ENCODE assay signal across 35 cellular contexts in the genomic region with DNA sequence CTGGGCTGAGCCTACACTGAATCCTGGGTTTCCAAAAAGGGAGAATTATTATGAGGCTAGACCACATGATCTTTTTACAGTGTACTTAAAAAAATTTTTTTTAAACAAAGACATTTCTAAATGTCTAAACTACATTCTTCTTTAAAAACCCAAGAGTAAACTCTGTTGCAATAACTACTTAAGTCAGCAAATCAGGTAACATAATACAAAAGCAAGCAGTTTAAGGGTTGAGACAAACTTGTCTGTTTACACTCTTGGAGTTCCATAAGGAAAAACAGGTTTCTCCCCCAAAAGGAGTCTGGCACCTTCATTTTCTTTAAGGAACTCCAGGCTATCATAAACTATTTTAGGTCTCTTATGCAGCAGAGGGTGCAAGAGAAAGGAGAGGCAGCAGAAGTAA. TPM values are rescaled to one million over a fixed set of nuclear protein-coding genes. Genes with fewer than 3 reads are reported as not detected.
DNase-seq lines count a peak whose midpoint lies in the region; ATAC-seq, FAIRE-seq and TF ChIP-seq lines count a peak whose summit lies in the region.
"Had no signal": no experiment of that assay in that cellular context is flagged by ENCODE, and none has a peak within 500 bp of the region (broad histone marks: within the 10 kb centered on the region; RNA-seq: fewer than 3 reads in every experiment).

No MANE protein-coding gene starts in this region.

- H3K9me3 Mint-ChIP-seq in activated CD4-positive, alpha-beta T cell treated with anti-CD3 and anti-CD28 coated beads for 36 hours (ENCODE audit: low read depth): no peaks in the 10 kb centered on the region
- H3K9me3 Mint-ChIP-seq: natural killer cell; stimulated activated effector memory CD8-positive, alpha-beta T cell treated with anti-CD3 and anti-CD28 coated beads, Interleukin-12 subunit alpha, Interleukin-12 subunit beta, amount 100 ng/mL, for 72 hours had no signal

- H3K27me3 ChIP-seq in PC-3 (ENCODE audit: low read length) (no peaks in the 10 kb centered on the region), H1 (replicated peaks in 1 of 4; ENCODE audit: control insufficient read depth in 3 of 4, extremely low read depth in 1 of 4, insufficient read depth in 3 of 4, low read length in 3 of 4) (no peaks in the 10 kb centered on the region), muscle layer of colon (ENCODE audit: control insufficient read depth in 1 of 2, insufficient read depth in 2 of 2, low read length in 2 of 2) (no peaks in the 10 kb centered on the region)
- H3K27me3 ChIP-seq: BLaER1, heart right ventricle, MG63, SJSA1 had no signal

- DNase-seq in H4 (ENCODE audit: low spot score): peak; percentile 41
- DNase-seq in PC-3: peak; percentile 49
- DNase-seq in H1 (ENCODE audit: low read depth in 1 of 2, low spot score in 2 of 2): no peak
- DNase-seq in NCI-H524 treated with DMSO at 0.1 percent for 48 hours (lab: John Stamatoyannopoulos, UW): no peak
- DNase-seq in activated CD4-positive, alpha-beta T cell treated with anti-CD3 and anti-CD28 coated beads for 36 hours: no peak
- DNase-seq in NAMALWA (ENCODE audit: low spot score): no peak
- DNase-seq: activated CD4-positive, alpha-beta T cell treated with anti-CD3 and anti-CD28 coated beads, Interleukin-2, amount 50 U/mL, for 4 hours; activated CD8-positive, alpha-beta memory T cell treated with anti-CD3 and anti-CD28 coated beads, Interleukin-2, amount 10 ng/mL, durations not matched to agents 7 days and 5 days; activated gamma-delta T cell treated with Interleukin-2 at 50 U/mL for 16 hours; activated naive CD8-positive, alpha-beta T cell treated with anti-CD3 and anti-CD28 coated beads, Interleukin-2, amount 50 U/mL, for 24 hours; activated T-cell treated with anti-CD3 and anti-CD28 coated beads, Interleukin-2, amount 50 U/mL, for 4 hours; central memory CD4-positive, alpha-beta T cell; DMS153; effector memory CD8-positive, alpha-beta T cell; foreskin melanocyte; heart right ventricle; KG1; kidney; MG63; natural killer cell; NCI-H2029; NCI-H526 treated with DMSO at 0.1 percent for 48 hours; stimulated activated CD4-positive, alpha-beta T cell treated with anti-CD3 and anti-CD28 coated beads, Interleukin-15, amount 100 ng/mL, for 24 hours; trophoblast cell had no signal

- H3K9me3 ChIP-seq in PC-3 (ENCODE audit: low read length) (no peaks in the 10 kb centered on the region), H1 (ENCODE audit: insufficient read depth in 2 of 2, low read depth in 1 of 2, low read length in 1 of 2) (0 out of 4 replicates have a peak, but pooled peaks cover 0 to 3% of the 10 kb centered on the region in 2 experiments), muscle layer of colon (ENCODE audit: low read length) (no peaks in the 10 kb centered on the region)
- H3K9me3 ChIP-seq: MG63, SJSA1 had no signal

- H3K23me2 ChIP-seq in H1 (ENCODE audit: low read depth, low read length): no peaks in the 10 kb centered on the region

- H3K9me2 ChIP-seq in PC-3 (replicated peaks; ENCODE audit: low read length): no peaks in the 10 kb centered on the region

- intact Hi-C loops in PC-3 (cut with micrococcal nuclease): no loop called here
- intact Hi-C loops in activated CD4-positive, alpha-beta T cell treated with anti-CD3 and anti-CD28 coated beads for 36 hours (cut with DNase I, micrococcal nuclease): no loop called here

- H2BK20ac ChIP-seq in H1 (ENCODE audit: low read length): no peak overlapping the region

- CTCF ChIA-PET in PC-3 (lab: Charles Lee): no interaction called here
- CTCF ChIA-PET in H1 (lab: Charles Lee; ENCODE audit: partially characterized antibody): interaction anchor here (0.7 kb wide), 1 partner anchor 16 kb away, joined by 3 read pairs; no protein-coding TSS in a partner anchor
- CTCF ChIA-PET in activated CD4-positive, alpha-beta T cell treated with anti-CD3 and anti-CD28 coated beads for 36 hours (lab: Charles Lee): interaction anchor here (0.6 kb wide), 1 partner anchor 338 kb away, joined by 3 read pairs; no protein-coding TSS in a partner anchor

- no peak overlapping the region for H3K56ac ChIP-seq in H1 (replicated peaks; ENCODE audit: insufficient read length, low read depth, low read length)

- TF ChIP-seq CTCF in PC-3 (conservative IDR thresholded peaks at IDR 0.05; ENCODE audit: low read depth, low read length) (no peak), H1 (IDR thresholded peaks at IDR 0.05; ENCODE audit: control extremely low read depth in 1 of 3, insufficient read depth in 1 of 3, low read depth in 1 of 3, low read length in 3 of 3) (no peak)

- H3K27me3 Mint-ChIP-seq in activated CD4-positive, alpha-beta T cell treated with anti-CD3 and anti-CD28 coated beads for 36 hours: no peaks in the 10 kb centered on the region
- H3K27me3 Mint-ChIP-seq: activated naive CD8-positive, alpha-beta T cell treated with anti-CD3 and anti-CD28 coated beads, Interleukin-2, amount 50 U/mL, for 24 hours; effector memory CD8-positive, alpha-beta T cell had no signal

- H3K79me2 ChIP-seq in PC-3 (ENCODE audit: low read length) (no peaks in the 10 kb centered on the region), H1 (ENCODE audit: control insufficient read depth in 1 of 2, insufficient read depth in 2 of 2, low read length in 2 of 2) (no peaks in the 10 kb centered on the region)

- H3K79me1 ChIP-seq in H1 (ENCODE audit: low read depth, low read length): no peaks in the 10 kb centered on the region

- no peak overlapping the region for H3K4me3 Mint-ChIP-seq in activated CD4-positive, alpha-beta T cell treated with anti-CD3 and anti-CD28 coated beads for 36 hours
- H3K4me3 Mint-ChIP-seq: activated CD8-positive, alpha-beta memory T cell treated with anti-CD3 and anti-CD28 coated beads, Interleukin-2, amount 10 ng/mL, durations not matched to agents 7 days and 5 days; activated naive CD8-positive, alpha-beta T cell treated with anti-CD3 and anti-CD28 coated beads, Interleukin-2, amount 50 U/mL, for 24 hours; activated T-cell treated with anti-CD3 and anti-CD28 coated beads, Interleukin-2, amount 50 U/mL, for 4 hours; effector memory CD8-positive, alpha-beta T cell; natural killer cell; stimulated activated effector memory CD8-positive, alpha-beta T cell treated with anti-CD3 and anti-CD28 coated beads, Interleukin-12 subunit alpha, Interleukin-12 subunit beta, amount 100 ng/mL, for 72 hours had no signal

- no peak for TF ChIP-seq EP300 in H1 (IDR thresholded peaks at IDR 0.05; ENCODE audit: borderline replicate concordance in 1 of 2, low read depth in 2 of 2, low read length in 2 of 2)

- TF ChIP-seq POLR2A in H1 (IDR thresholded peaks at IDR 0.05; ENCODE audit: control extremely low read depth in 1 of 2, low read depth in 2 of 2, low read length in 2 of 2): no peak

- no peak overlapping the region for H3K18ac ChIP-seq in H1 (ENCODE audit: extremely low read depth, low read length)

- no peak overlapping the region for H4K91ac ChIP-seq in H1 (replicated peaks; ENCODE audit: insufficient read length, low read length)

- H3F3A ChIP-seq in PC-3 (ENCODE audit: low read length, unreplicated experiment): no peaks in the 10 kb centered on the region

- H3K27ac ChIP-seq in PC-3 (ENCODE audit: low read length) (no peak overlapping the region), H1 (ENCODE audit: low read depth, low read length) (0 out of 2 replicates have a peak overlapping the region, but pooled peaks have one; percentile 5), muscle layer of colon (ENCODE audit: low read depth, low read length) (peak overlapping the region; percentile 10)
- H3K27ac ChIP-seq: BLaER1, heart right ventricle, SJSA1 had no signal

- no peak for TF ChIP-seq RAD21 in H1 (IDR thresholded peaks at IDR 0.05 in 1 of 2, conservative IDR thresholded peaks at IDR 0.05 in 1 of 2; ENCODE audit: low read depth in 2 of 2, low read length in 2 of 2)

- no peak overlapping the region for H3K27ac Mint-ChIP-seq in activated CD4-positive, alpha-beta T cell treated with anti-CD3 and anti-CD28 coated beads for 36 hours
- H3K27ac Mint-ChIP-seq: activated CD8-positive, alpha-beta memory T cell treated with anti-CD3 and anti-CD28 coated beads, Interleukin-2, amount 10 ng/mL, durations not matched to agents 7 days and 5 days; activated naive CD8-positive, alpha-beta T cell treated with anti-CD3 and anti-CD28 coated beads, Interleukin-2, amount 50 U/mL, for 24 hours; effector memory CD8-positive, alpha-beta T cell; natural killer cell; stimulated activated effector memory CD8-positive, alpha-beta T cell treated with anti-CD3 and anti-CD28 coated beads, Interleukin-12 subunit alpha, Interleukin-12 subunit beta, amount 100 ng/mL, for 72 hours had no signal

- no peak overlapping the region for H2BK120ac ChIP-seq in H1 (replicated peaks; ENCODE audit: low read depth, low read length)

- H2BK15ac ChIP-seq in H1 (ENCODE audit: low read length): no peak overlapping the region

- H3K4me1 Mint-ChIP-seq in activated CD4-positive, alpha-beta T cell treated with anti-CD3 and anti-CD28 coated beads for 36 hours: no peaks in the 10 kb centered on the region
- H3K4me1 Mint-ChIP-seq: activated CD8-positive, alpha-beta memory T cell treated with anti-CD3 and anti-CD28 coated beads, Interleukin-2, amount 10 ng/mL, durations not matched to agents 7 days and 5 days; activated naive CD8-positive, alpha-beta T cell treated with anti-CD3 and anti-CD28 coated beads, Interleukin-2, amount 50 U/mL, for 24 hours; natural killer cell; stimulated activated effector memory CD8-positive, alpha-beta T cell treated with anti-CD3 and anti-CD28 coated beads, Interleukin-12 subunit alpha, Interleukin-12 subunit beta, amount 100 ng/mL, for 72 hours had no signal

- H3K14ac ChIP-seq in H1 (ENCODE audit: insufficient read length): no peak overlapping the region

- H3K4me3 ChIP-seq in PC-3 (ENCODE audit: low read length) (no peak overlapping the region), H1 (ENCODE audit: extremely low read depth in 1 of 4, insufficient read depth in 2 of 4, low read depth in 3 of 4, low read length in 4 of 4) (peak overlapping the region in 1 of 4 experiments; percentile 14; a peak in 1 of 8 replicates), muscle layer of colon (ENCODE audit: low read depth in 1 of 2, low read length in 2 of 2) (no peak overlapping the region)
- H3K4me3 ChIP-seq: BLaER1, heart right ventricle, MG63, SJSA1 had no signal

- H3K4me1 ChIP-seq in PC-3 (ENCODE audit: insufficient read depth, low read length): peaks cover 10% of the 10 kb centered on the region; the same call in 1 of the 2 replicates
- peaks cover 0 to 4% (median 0%) of the 10 kb centered on the region in 4 experiments; a peak in 3 of 7 replicates for H3K4me1 ChIP-seq in H1 (replicated peaks in 1 of 4; ENCODE audit: control insufficient read depth in 3 of 4, insufficient read depth in 4 of 4, low read length in 3 of 4)
- no peaks in the 10 kb centered on the region for H3K4me1 ChIP-seq in muscle layer of colon (ENCODE audit: insufficient read depth, low read length)
- H3K4me1 ChIP-seq: BLaER1, heart right ventricle, SJSA1 had no signal

- FAIRE-seq in H1 (lab: Jason Lieb, UNC): no peak
- FAIRE-seq: GM12891, kidney had no signal

- H2BK5ac ChIP-seq in H1 (ENCODE audit: low read depth, low read length): 0 out of 2 replicates have a peak overlapping the region, but pooled peaks have one; percentile 12

- no peak overlapping the region for H2AK5ac ChIP-seq in H1 (ENCODE audit: low read depth, low read length)

- H3K9ac ChIP-seq in PC-3 (ENCODE audit: low read length) (no peak overlapping the region), H1 (replicated peaks in 1 of 4; ENCODE audit: extremely low read depth in 1 of 4, low read depth in 3 of 4, low read length in 3 of 4) (no peak overlapping the region), muscle layer of colon (ENCODE audit: low read length) (no peak overlapping the region)
- H3K9ac ChIP-seq: BLaER1 had no signal

- BruUV-seq in PC-3 (replicated peaks; lab: Mats Ljungman, UMichigan): no TSS peak

- H4K20me1 ChIP-seq in PC-3 (ENCODE audit: low read length) (no peaks in the 10 kb centered on the region), H1 (replicated peaks in 1 of 2; ENCODE audit: control insufficient read depth in 1 of 2, insufficient read depth in 2 of 2, low read length in 2 of 2) (no peaks in the 10 kb centered on the region)
- H4K20me1 ChIP-seq: BLaER1 had no signal

- no peak overlapping the region for H3K4ac ChIP-seq in H1 (replicated peaks; ENCODE audit: insufficient read length, low read depth, low read length)

- H4K8ac ChIP-seq in H1 (ENCODE audit: extremely low read depth, insufficient read depth, low read length): no peak overlapping the region

- no peak overlapping the region; the same call in 1 of the 2 replicates for H2AFZ ChIP-seq in PC-3 (ENCODE audit: low read length)
- peak overlapping the region; percentile 23 for H2AFZ ChIP-seq in H1 (ENCODE audit: low read length)

- H3K23ac ChIP-seq in H1 (ENCODE audit: insufficient read length): no peak overlapping the region

- ATAC-seq in PC-3: peak; percentile 22; the same call in 1 of the 2 replicates
- ATAC-seq in GM18511 (IDR thresholded peaks at IDR 0.05; ENCODE audit: unreplicated experiment): no peak
- no peak for ATAC-seq in activated CD4-positive, alpha-beta T cell treated with anti-CD3 and anti-CD28 coated beads for 36 hours
- ATAC-seq: activated CD8-positive, alpha-beta memory T cell treated with anti-CD3 and anti-CD28 coated beads, Interleukin-2, amount 10 ng/mL, durations not matched to agents 7 days and 5 days; activated naive CD8-positive, alpha-beta T cell treated with anti-CD3 and anti-CD28 coated beads, Interleukin-2, amount 50 U/mL, for 24 hours; activated T-cell treated with anti-CD3 and anti-CD28 coated beads, Interleukin-2, amount 50 U/mL, for 4 hours; effector memory CD8-positive, alpha-beta T cell; heart right ventricle; natural killer cell; stimulated activated effector memory CD8-positive, alpha-beta T cell treated with anti-CD3 and anti-CD28 coated beads, Interleukin-12 subunit alpha, Interleukin-12 subunit beta, amount 100 ng/mL, for 72 hours had no signal

- no peak overlapping the region for H2BK12ac ChIP-seq in H1 (ENCODE audit: low read depth, low read length)

- H4K5ac ChIP-seq in H1 (ENCODE audit: insufficient read length, low read depth, low read length): peak overlapping the region; percentile 59

- H3K36me3 Mint-ChIP-seq in activated CD4-positive, alpha-beta T cell treated with anti-CD3 and anti-CD28 coated beads for 36 hours (ENCODE audit: low read depth): no peaks in the 10 kb centered on the region
- H3K36me3 Mint-ChIP-seq: natural killer cell; stimulated activated effector memory CD8-positive, alpha-beta T cell treated with anti-CD3 and anti-CD28 coated beads, Interleukin-12 subunit alpha, Interleukin-12 subunit beta, amount 100 ng/mL, for 72 hours had no signal

- H3K36me3 ChIP-seq in PC-3 (ENCODE audit: low read depth, low read length) (no peaks in the 10 kb centered on the region), H1 (ENCODE audit: control insufficient read depth in 2 of 4, insufficient read depth in 4 of 4, low read length in 3 of 4) (no peaks in the 10 kb centered on the region), muscle layer of colon (ENCODE audit: insufficient read depth, low read length) (no peaks in the 10 kb centered on the region)
- H3K36me3 ChIP-seq: BLaER1, heart right ventricle, MG63, SJSA1 had no signal

- POLR2A ChIA-PET in PC-3 (lab: Charles Lee; ENCODE audit: unreplicated experiment): interaction anchor here (0.6 kb wide), 5 partner anchors 33 to 786 kb away, joined by 4 to 7 read pairs (median 6); a partner anchor contains a TSS
- POLR2A ChIA-PET in H1 (lab: Charles Lee; ENCODE audit: partially characterized antibody): interaction anchor here (1.0 kb wide), 1 partner anchor 12 kb away, joined by 3 read pairs; no protein-coding TSS in a partner anchor
- POLR2A ChIA-PET in activated CD4-positive, alpha-beta T cell treated with anti-CD3 and anti-CD28 coated beads for 36 hours (lab: Charles Lee): no interaction called here

- no peak overlapping the region for H3K4me2 ChIP-seq in PC-3 (ENCODE audit: low read length)
- peak overlapping the region; percentile 29 to 39; a peak in 2 of 4 replicates for H3K4me2 ChIP-seq in H1 (ENCODE audit: insufficient read depth in 1 of 2, low read depth in 2 of 2, low read length in 2 of 2)
- H3K4me2 ChIP-seq: BLaER1 had no signal

RNA-seq across cellular contexts. Expression of a gene that starts 12.5 kb away (rescaled TPM):
- 0.08 TPM in 1 of 2 replicates, not detected in the other for total RNA-seq in H4 (2014; rRNA removed; shearing (Covaris generic))
- not detected in 2 replicates for total RNA-seq in PC-3 (2014; rRNA removed)
- total RNA-seq in H1 (2021; fragmentation: NEBNext Ultra II Directional; extraction: Animal tissue kit (Norgen Biotek cat#: 25700)): 2.3 and 2.8 TPM in 2 replicates
- polyA plus RNA-seq in H1 (2011; rRNA removed): 0.33 and 0.41 TPM in 2 replicates
- polyA plus RNA-seq in H1 (2011; cell fraction: cytosol; rRNA removed): 0.80 TPM
- polyA plus RNA-seq in H1 (2011; cell fraction: nucleus; rRNA removed): 0.10 TPM
- polyA plus RNA-seq in H1 (2012, experiment 1 of 2): 1.0 to 2.7 TPM (median 1.7 TPM) in 4 replicates
- polyA plus RNA-seq in H1 (2012, experiment 2 of 2): 0.68 TPM
- 1.7 TPM for polyA plus RNA-seq in H1 (2013, experiment 1 of 2)
- 1.6 TPM for polyA plus RNA-seq in H1 (2013, experiment 2 of 2)
- 0.60 and 1.0 TPM in 2 replicates for polyA minus RNA-seq in H1 (2011; rRNA and poly(A)+ RNA removed)
- not detected for polyA minus RNA-seq in H1 (2011; cell fraction: cytosol; rRNA and poly(A)+ RNA removed)
- polyA minus RNA-seq in H1 (2011; cell fraction: nucleus; rRNA and poly(A)+ RNA removed): 1.4 TPM
- total RNA-seq in activated CD4-positive, alpha-beta T cell treated with anti-CD3 and anti-CD28 coated beads for 36 hours: under 1 TPM in 1 of 2 experiments, not detected in 1; 0.11 TPM
- total RNA-seq: activated T-cell treated with anti-CD3 and anti-CD28 coated beads, Interleukin-2, amount 50 U/mL, for 4 hours; natural killer cell; RPMI7951; SJSA1 had no signal
- polyA plus RNA-seq: esophagus had no signal

RNA-seq across cellular contexts. Expression of a gene that starts 32.6 kb away (rescaled TPM):
- 10.6 and 15.1 TPM in 2 replicates for total RNA-seq in H4 (2014; rRNA removed; shearing (Covaris generic))
- 46.2 and 46.4 TPM in 2 replicates for total RNA-seq in PC-3 (2014; rRNA removed)
- total RNA-seq in H1 (2021; fragmentation: NEBNext Ultra II Directional; extraction: Animal tissue kit (Norgen Biotek cat#: 25700)): 12.3 and 12.8 TPM in 2 replicates
- polyA plus RNA-seq in H1 (2011; rRNA removed): 4.4 and 4.9 TPM in 2 replicates
- polyA plus RNA-seq in H1 (2011; cell fraction: cytosol; rRNA removed): 7.9 TPM
- polyA plus RNA-seq in H1 (2011; cell fraction: nucleus; rRNA removed): 5.5 TPM
- 6.6 to 10.6 TPM (median 8.3 TPM) in 4 replicates for polyA plus RNA-seq in H1 (2012, experiment 1 of 2)
- 0.55 TPM for polyA plus RNA-seq in H1 (2012, experiment 2 of 2)
- 7.2 TPM for polyA plus RNA-seq in H1 (2013, experiment 1 of 2)
- polyA plus RNA-seq in H1 (2013, experiment 2 of 2): 7.5 TPM
- 11.8 and 14.6 TPM in 2 replicates for polyA minus RNA-seq in H1 (2011; rRNA and poly(A)+ RNA removed)
- 4.1 TPM for polyA minus RNA-seq in H1 (2011; cell fraction: cytosol; rRNA and poly(A)+ RNA removed)
- polyA minus RNA-seq in H1 (2011; cell fraction: nucleus; rRNA and poly(A)+ RNA removed): 14.5 TPM
- 10 to 100 TPM; 11.1 to 14.1 TPM for total RNA-seq in activated CD4-positive, alpha-beta T cell treated with anti-CD3 and anti-CD28 coated beads for 36 hours

RNA-seq across cellular contexts. Expression of a gene that starts 47.0 kb away (rescaled TPM):
- total RNA-seq in H4 (2014; rRNA removed; shearing (Covaris generic)): not detected in 2 replicates
- total RNA-seq in PC-3 (2014; rRNA removed): not detected in 2 replicates
- not detected in 2 replicates for total RNA-seq in H1 (2021; fragmentation: NEBNext Ultra II Directional; extraction: Animal tissue kit (Norgen Biotek cat#: 25700))
- not detected in 2 replicates for polyA plus RNA-seq in H1 (2011; rRNA removed)
- polyA plus RNA-seq in H1 (2011; cell fraction: cytosol; rRNA removed): not detected
- not detected for polyA plus RNA-seq in H1 (2011; cell fraction: nucleus; rRNA removed)
- polyA plus RNA-seq in H1 (2012, experiment 1 of 2): not detected in 4 replicates
- polyA plus RNA-seq in H1 (2012, experiment 2 of 2): not detected
- not detected for polyA plus RNA-seq in H1 (2013, experiment 1 of 2)
- not detected for polyA plus RNA-seq in H1 (2013, experiment 2 of 2)
- not detected in 2 replicates for polyA minus RNA-seq in H1 (2011; rRNA and poly(A)+ RNA removed)
- not detected for polyA minus RNA-seq in H1 (2011; cell fraction: cytosol; rRNA and poly(A)+ RNA removed)
- polyA minus RNA-seq in H1 (2011; cell fraction: nucleus; rRNA and poly(A)+ RNA removed): not detected
- total RNA-seq in activated CD4-positive, alpha-beta T cell treated with anti-CD3 and anti-CD28 coated beads for 36 hours: not detected
- total RNA-seq: activated CD8-positive, alpha-beta memory T cell treated with anti-CD3 and anti-CD28 coated beads, Interleukin-2, amount 10 ng/mL, durations not matched to agents 7 days and 5 days; activated T-cell treated with anti-CD3 and anti-CD28 coated beads, Interleukin-2, amount 50 U/mL, for 4 hours; heart right ventricle; kidney; lower leg skin; mononuclear cell; natural killer cell; osteoblast; RPMI7951; SJSA1 had no signal
- polyA plus RNA-seq: esophagus, heart right ventricle had no signal

Comparison
In these comparisons a context has a peak if more than half of its experiments do, and no peak if none do; other contexts are left out.
1. DNase-seq: peak in H4 (single experiment) and PC-3 (single experiment); none in H1 (0 of 2), NCI-H524 treated with DMSO at 0.1 percent for 48 hours (single experiment), activated CD4-positive, alpha-beta T cell treated with anti-CD3 and anti-CD28 coated beads for 36 hours (single experiment) and NAMALWA (single experiment).